Comparison of ENCODE assay signal across 14 cellular contexts in genomic region chr3:17194116-17194515, GRCh38.
DNase-seq lines count a peak whose midpoint lies in the region; FAIRE-seq and TF ChIP-seq lines count a peak whose summit lies in the region.
"Had no signal": no experiment of that assay in that cellular context is flagged by ENCODE, and none has a peak within 500 bp of the region (broad histone marks: within the 10 kb centered on the region; RNA-seq: fewer than 3 reads in every experiment).

No MANE protein-coding gene starts in this region.

- POLR2A ChIA-PET in OCI-LY7 (lab: Charles Lee) = interaction anchor here (0.6 to 5.1 kb wide), 14 partner anchors 9 to 586 kb away, joined by 3 to 23 read pairs (median 4); no protein-coding TSS in a partner anchor

- WGBS in spleen, 5 donors = 92 to 97% (median 96%) methylated on average over 5 of the region's 5 CpGs

- H3K9me3 ChIP-seq in OCI-LY7 (ENCODE audit: low read length) = no peaks in the 10 kb centered on the region
- no peaks in the 10 kb centered on the region for H3K9me3 ChIP-seq in spleen

- no peak for TF ChIP-seq CTCF in OCI-LY7 (conservative IDR thresholded peaks at IDR 0.05; ENCODE audit: low read length)
- TF ChIP-seq CTCF in spleen (IDR thresholded peaks at IDR 0.05 in 8 of 11, conservative IDR thresholded peaks at IDR 0.05 in 3 of 11) = no peak

- peak overlapping the region; percentile 89 for H3K27ac ChIP-seq in OCI-LY7 (ENCODE audit: low read depth, low read length, poor library complexity, severe bottlenecking)
- H3K27ac ChIP-seq in substantia nigra (ENCODE audit: low read depth, low read length, poor library complexity, severe bottlenecking) = peak overlapping the region; percentile 66
- no peak overlapping the region for H3K27ac ChIP-seq in spleen

- peak; percentile 61 for FAIRE-seq in islet of Langerhans (lab: Jason Lieb, UNC)

- peak overlapping the region; percentile 72 for H3K4me2 ChIP-seq in OCI-LY7 (ENCODE audit: low read length)

- no TSS peak for BruUV-seq in OCI-LY7 (replicated peaks; lab: Mats Ljungman, UMichigan)

- H3K79me2 ChIP-seq in OCI-LY7 (ENCODE audit: insufficient read depth, low read depth, low read length) = no peaks in the 10 kb centered on the region

- H3K4me1 ChIP-seq in OCI-LY7 (ENCODE audit: insufficient read depth, low read length, poor library complexity, severe bottlenecking) (peaks cover 71% of the 10 kb centered on the region), spleen (peaks cover 14 to 68% (median 33%) of the 10 kb centered on the region in 6 donors)

- peak; percentile 25 for DNase-seq in NAMALWA (ENCODE audit: low spot score)
- DNase-seq in OCI-LY7 (ENCODE audit: low spot score) = no peak
- DNase-seq in substantia nigra (lab: John Stamatoyannopoulos, UW) = no peak
- no peak for DNase-seq in spleen
- no peak for DNase-seq in 8988T
- no peak for DNase-seq in DMS114 treated with DMSO at 0.1 percent for 48 hours (lab: John Stamatoyannopoulos, UW; ENCODE audit: unreplicated experiment)
- DNase-seq: DMS153, EL, H9, KBM-7, NCI-H1105 treated with DMSO at 0.1 percent for 48 hours, NCI-H2029, NCI-H69 had no signal

- H2AFZ ChIP-seq in OCI-LY7 (ENCODE audit: low read length) = no peak overlapping the region; the same call in 1 of the 2 replicates

- no peak for TF ChIP-seq POLR2A in spleen (IDR thresholded peaks at IDR 0.05)

- intact Hi-C loops in OCI-LY7 (cut with micrococcal nuclease; ENCODE audit: unreplicated experiment) = loop anchor here (2.0 to 10.0 kb wide), 2 partner anchors 547 to 1551 kb away; no protein-coding TSS in a partner anchor
- intact Hi-C loops in spleen (cut with DNase I; ENCODE audit: low total_unique reads) = no loop called here

- no peak overlapping the region for H3K4me3 ChIP-seq in OCI-LY7 (ENCODE audit: low read depth, low read length, poor library complexity, severe bottlenecking)
- H3K4me3 ChIP-seq in spleen = no peak overlapping the region

- no peaks in the 10 kb centered on the region for H3K27me3 ChIP-seq in spleen (replicated peaks in 1 of 7)

- CTCF ChIA-PET in OCI-LY7 (lab: Charles Lee; ENCODE audit: unreplicated experiment) = interaction anchor here (1.0 to 1.2 kb wide), 3 partner anchors 14 to 55 kb away, joined by 3 read pairs; no protein-coding TSS in a partner anchor

- H3K36me3 ChIP-seq in OCI-LY7 (ENCODE audit: insufficient read depth, low read length) (no peaks in the 10 kb centered on the region; the same call in 1 of the 2 replicates), spleen (peaks cover 0 to 14% (median 0%) of the 10 kb centered on the region in 6 donors)

- H4K20me1 ChIP-seq in OCI-LY7 (ENCODE audit: insufficient read depth, low read length) = no peaks in the 10 kb centered on the region

- H3K9me2 ChIP-seq in OCI-LY7 (ENCODE audit: insufficient read depth, low read length) = no peaks in the 10 kb centered on the region

Comparison
In these comparisons a context has a peak if more than half of its experiments do, and no peak if none do; other contexts are left out.
1. H3K27ac ChIP-seq: peak in OCI-LY7 (single experiment) and substantia nigra (single experiment); none in spleen (0 of 8).